Comparison of ENCODE assay signal across 9 cellular contexts in the genomic region with DNA sequence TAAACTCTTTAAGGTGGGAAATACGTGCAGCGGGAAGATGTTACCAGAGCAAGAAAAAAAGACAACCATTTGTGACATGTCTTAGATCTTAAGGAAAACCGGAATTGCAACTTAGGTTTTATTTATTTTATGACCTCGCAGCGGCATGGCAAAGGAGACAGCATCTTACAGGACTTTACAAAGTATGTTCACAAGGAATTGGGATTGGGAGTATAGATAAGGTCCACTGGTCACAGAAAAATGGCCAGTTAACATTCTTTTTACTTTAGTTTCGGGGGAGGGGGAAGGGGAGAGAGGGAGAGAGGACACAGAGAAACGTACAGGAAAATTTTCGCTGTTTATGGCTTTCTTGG.
DNase-seq lines count a peak whose midpoint lies in the region; ATAC-seq and TF ChIP-seq lines count a peak whose summit lies in the region.
"Had no signal": no experiment of that assay in that cellular context is flagged by ENCODE, and none has a peak within 500 bp of the region (broad histone marks: within the 10 kb centered on the region; RNA-seq: fewer than 3 reads in every experiment).

No MANE protein-coding gene starts in this region.

- TF ChIP-seq CTCF in AG09309 (IDR thresholded peaks at IDR 0.05; ENCODE audit: control insufficient read depth, insufficient read depth, low read depth, low read length, missing control alignments): no peak
- TF ChIP-seq CTCF in epithelial cell of proximal tubule (conservative IDR thresholded peaks at IDR 0.05; ENCODE audit: low read depth, low read length): no peak

- DNase-seq in AG09309 (ENCODE audit: low read depth): no peak
- no peak for DNase-seq in epithelial cell of proximal tubule (ENCODE audit: low read depth)
- no peak for DNase-seq in SW 1271 (lab: John Stamatoyannopoulos, UW)
- DNase-seq in hypothalamus (lab: John Stamatoyannopoulos, UW): no peak
- DNase-seq: aorta had no signal

- peak overlapping the region; percentile 64 for H2AFZ ChIP-seq in neuron (ENCODE audit: low read depth, low read length)

- H3K4me3 ChIP-seq in AG09309 (ENCODE audit: control insufficient read depth, low read depth, low read length) (peak overlapping the region; percentile 48), epithelial cell of proximal tubule (ENCODE audit: low read depth, low read length) (peak overlapping the region; percentile 71), neuron (ENCODE audit: low read length) (peak overlapping the region; percentile 60)

- no peaks in the 10 kb centered on the region for H3K36me3 ChIP-seq in KOPT-K1 (ENCODE audit: insufficient read depth, low read length)
- no peaks in the 10 kb centered on the region for H3K36me3 ChIP-seq in neuron (ENCODE audit: insufficient read depth, low read length)

- H3K27ac ChIP-seq in KOPT-K1 (ENCODE audit: low read depth, low read length, poor library complexity, severe bottlenecking): peak overlapping the region; percentile 75

- no peak for ATAC-seq in GM21367 (IDR thresholded peaks at IDR 0.05; ENCODE audit: unreplicated experiment)
- ATAC-seq in GM18858 (IDR thresholded peaks at IDR 0.05; ENCODE audit: unreplicated experiment): no peak

- H3K9me3 ChIP-seq in KOPT-K1 (ENCODE audit: insufficient read depth, low read length, poor library complexity, severe bottlenecking): peaks cover 3% of the 10 kb centered on the region
- H3K9me3 ChIP-seq in neuron (ENCODE audit: low read length): no peaks in the 10 kb centered on the region

- H3K27me3 ChIP-seq in neuron (ENCODE audit: insufficient read depth, low read length): no peaks in the 10 kb centered on the region

- H3K4me1 ChIP-seq in neuron (ENCODE audit: insufficient read depth, low read length): no peaks in the 10 kb centered on the region
